33 cellular contexts compared by ENCODE assay signal in genomic region chr16:79561729-79562128, GRCh38.
"Had no signal": no experiment of that assay in that cellular context is flagged by ENCODE, and none has a peak within 500 bp of the region (broad histone marks: within the 10 kb centered on the region; RNA-seq: fewer than 3 reads in every experiment).

No MANE protein-coding gene starts in this region.

- H3K4me3 ChIP-seq: adrenal gland, ascending aorta, body of pancreas, breast epithelium, cardiac muscle cell had no signal

- H3K36me3 ChIP-seq: adrenal gland, ascending aorta, brain microvascular endothelial cell, breast epithelium, cardiac muscle cell had no signal

- H3K9me3 ChIP-seq: adrenal gland, ascending aorta, body of pancreas, breast epithelium had no signal

- H3K27me3 ChIP-seq: adrenal gland, ascending aorta, body of pancreas, brain microvascular endothelial cell, breast epithelium, cardiac muscle cell had no signal

- ATAC-seq: activated naive CD4-positive, alpha-beta T cell treated with anti-CD3 and anti-CD28 coated beads, Interleukin-2, amount 50 U/mL, for 72 hours; activated naive CD8-positive, alpha-beta T cell treated with anti-CD3 and anti-CD28 coated beads, Interleukin-2, amount 50 U/mL, for 24 hours; activated T-cell treated with anti-CD3 and anti-CD28 coated beads, Interleukin-2, amount 50 U/mL, for 4 hours; activated T-cell treated with anti-CD3 and anti-CD28 coated beads, Interleukin-2, amount 50 U/mL, for 72 hours; activated T-helper 17 cell treated with anti-CD3 and anti-CD28 coated beads, Interleukin-2, amount 50 U/mL, for 72 hours; body of pancreas had no signal

- DNase-seq: activated effector memory CD4-positive, alpha-beta T cell treated with anti-CD3 and anti-CD28 coated beads, Interleukin-2, amount 50 U/mL, for 16 hours; activated effector memory CD4-positive, alpha-beta T cell treated with Interleukin-2 at 50 U/mL for 16 hours; activated gamma-delta T cell; activated gamma-delta T cell treated with Interleukin-2 at 50 U/mL for 16 hours; activated naive CD4-positive, alpha-beta T cell; activated naive CD4-positive, alpha-beta T cell treated with anti-CD3 and anti-CD28 coated beads for 36 hours; activated naive CD4-positive, alpha-beta T cell treated with anti-CD3 and anti-CD28 coated beads, Interleukin-2, amount 10 ng/mL, durations not matched to agents 7 days and 5 days; activated naive CD4-positive, alpha-beta T cell treated with anti-CD3 and anti-CD28 coated beads, Interleukin-2, amount 50 U/mL, for 16 hours; activated naive CD4-positive, alpha-beta T cell treated with Interleukin-2 at 50 U/mL for 16 hours; activated naive CD8-positive, alpha-beta T cell treated with anti-CD3 and anti-CD28 coated beads for 36 hours; activated naive CD8-positive, alpha-beta T cell treated with anti-CD3 and anti-CD28 coated beads, Interleukin-2, amount 10 ng/mL, durations not matched to agents 7 days and 5 days; activated naive CD8-positive, alpha-beta T cell treated with anti-CD3 and anti-CD28 coated beads, Interleukin-2, amount 50 U/mL, for 24 hours; activated T-cell treated with anti-CD3 and anti-CD28 coated beads for 4 hours; activated T-cell treated with anti-CD3 and anti-CD28 coated beads, Interleukin-2, amount 50 U/mL, for 1 hour; activated T-cell treated with anti-CD3 and anti-CD28 coated beads, Interleukin-2, amount 50 U/mL, for 24 hours; activated T-cell treated with anti-CD3 and anti-CD28 coated beads, Interleukin-2, amount 50 U/mL, for 4 hours; activated T-cell treated with anti-CD3 and anti-CD28 coated beads, Interleukin-2, amount 50 U/mL, for 48 hours; activated T-cell treated with anti-CD3 and anti-CD28 coated beads, Interleukin-2, amount 50 U/mL, for 72 hours; adrenal gland; amniotic stem cell; aorta; body of pancreas; brain microvascular endothelial cell; caudate nucleus; central memory CD4-positive, alpha-beta T cell; cerebellar nuclear complex had no signal

- FAIRE-seq: astrocyte, bronchial epithelial cell had no signal

- H3K4me1 ChIP-seq: adrenal gland, ascending aorta, body of pancreas, breast epithelium had no signal

- H3K27ac ChIP-seq: adrenal gland, ascending aorta, body of pancreas, brain microvascular endothelial cell, cardiac muscle cell had no signal
